In genomic region chr7:98617051-98617959, GRCh38 we compare ENCODE assay signal across 1 cellular context.
A peak's percentile ranks its signal among the peaks of the same experiment; 100 is the strongest.
TF ChIP-seq lines count a peak whose summit lies in the region.

TSS of gene NPTX2 (plus strand) at chr7:98617285. CDS start at chr7:98617462, 177 bp downstream.

TF ChIP-seq in HEK293, 187 proteins besides CTCF, POLR2A, EP300 and RAD21 (continued from another document and continues in another):
- no peak for TF ChIP-seq ZNF169 (tag by site-specific recombination; IDR thresholded peaks at IDR 0.05)
- TF ChIP-seq ZNF37A (tag by site-specific recombination; IDR thresholded peaks at IDR 0.05) = no peak
- peak; percentile 41 for TF ChIP-seq SP3 (tag by site-specific recombination; IDR thresholded peaks at IDR 0.05)
- TF ChIP-seq SALL2 (tag by site-specific recombination; IDR thresholded peaks at IDR 0.05; ENCODE audit: borderline replicate concordance) = no peak
- no peak for TF ChIP-seq ZNF155 (tag by site-specific recombination; IDR thresholded peaks at IDR 0.05)
- no peak for TF ChIP-seq ZNF658 (tag by site-specific recombination; IDR thresholded peaks at IDR 0.05)
- TF ChIP-seq KLF17 (tag by site-specific recombination; IDR thresholded peaks at IDR 0.05) = no peak
- TF ChIP-seq ZBTB17 (tag by site-specific recombination; IDR thresholded peaks at IDR 0.05) = peak; percentile 67; the same call in 1 of the 2 replicates
- no peak for TF ChIP-seq ZSCAN18 (tag by site-specific recombination; IDR thresholded peaks at IDR 0.05)
- TF ChIP-seq ZNF398 (tag by site-specific recombination; IDR thresholded peaks at IDR 0.05) = no peak
- no peak; the same call in 1 of the 2 replicates for TF ChIP-seq ZNF449 (tag by site-specific recombination; IDR thresholded peaks at IDR 0.05)
- TF ChIP-seq YY2 (tag by site-specific recombination; IDR thresholded peaks at IDR 0.05) = no peak
- no peak for TF ChIP-seq ZNF26 (tag by site-specific recombination; IDR thresholded peaks at IDR 0.05)
- no peak for TF ChIP-seq ZFP69B (tag by site-specific recombination; IDR thresholded peaks at IDR 0.05)
- no peak for TF ChIP-seq SCRT2 (tag by site-specific recombination; IDR thresholded peaks at IDR 0.05)
- no peak for TF ChIP-seq ZNF624 (tag by site-specific recombination; IDR thresholded peaks at IDR 0.05)
- no peak for TF ChIP-seq ZNF239 (tag by site-specific recombination; IDR thresholded peaks at IDR 0.05)
- no peak for TF ChIP-seq ZNF248 (tag by site-specific recombination; IDR thresholded peaks at IDR 0.05)
- no peak for TF ChIP-seq ZNF24 (tag by site-specific recombination; IDR thresholded peaks at IDR 0.05)
- TF ChIP-seq GLIS1 (tag by site-specific recombination; IDR thresholded peaks at IDR 0.05) = peak; percentile 71; the same call in 1 of the 2 replicates
- TF ChIP-seq ZNF473 (tag by site-specific recombination; IDR thresholded peaks at IDR 0.05) = no peak
- TF ChIP-seq ZNF133 (tag by site-specific recombination; IDR thresholded peaks at IDR 0.05) = no peak
- TF ChIP-seq KLF1 (tag by site-specific recombination; IDR thresholded peaks at IDR 0.05) = peak; percentile 36; the same call in 1 of the 2 replicates
- no peak for TF ChIP-seq ZBTB20 (tag by site-specific recombination; IDR thresholded peaks at IDR 0.05)
- TF ChIP-seq ZNF677 (tag by site-specific recombination; IDR thresholded peaks at IDR 0.05) = no peak
- no peak for TF ChIP-seq ZNF791 (tag by site-specific recombination; IDR thresholded peaks at IDR 0.05)
- TF ChIP-seq FEZF1 (tag by site-specific recombination; IDR thresholded peaks at IDR 0.05) = no peak
- TF ChIP-seq SP2 (tag by site-specific recombination; IDR thresholded peaks at IDR 0.05) = peak; percentile 50; the same call in 1 of the 2 replicates
- no peak for TF ChIP-seq PRDM6 (tag by site-specific recombination; IDR thresholded peaks at IDR 0.05)
- TF ChIP-seq ZNF830 (tag by site-specific recombination; IDR thresholded peaks at IDR 0.05; ENCODE audit: low read depth) = no peak
- no peak for TF ChIP-seq ZNF645 (tag by site-specific recombination; IDR thresholded peaks at IDR 0.05)
- no peak for TF ChIP-seq ZNF302 (tag by site-specific recombination; IDR thresholded peaks at IDR 0.05; ENCODE audit: low read depth)
- no peak for TF ChIP-seq ZNF707 (tag by site-specific recombination; IDR thresholded peaks at IDR 0.05)
- no peak for TF ChIP-seq ZNF416 (tag by site-specific recombination; IDR thresholded peaks at IDR 0.05)
- TF ChIP-seq ZNF571 (tag by site-specific recombination; IDR thresholded peaks at IDR 0.05) = no peak
- TF ChIP-seq BCL11A (tag by site-specific recombination; IDR thresholded peaks at IDR 0.05; ENCODE audit: low read depth) = no peak
- TF ChIP-seq ZNF518A (tag by site-specific recombination; conservative IDR thresholded peaks at IDR 0.05; ENCODE audit: low read depth) = no peak
- TF ChIP-seq KLF8 (tag by site-specific recombination; IDR thresholded peaks at IDR 0.05) = no peak
- TF ChIP-seq GLIS2 (tag by site-specific recombination; IDR thresholded peaks at IDR 0.05) = peak; percentile 67; the same call in 1 of the 2 replicates
- 0 out of 2 replicates have a peak, but pooled peaks have one; percentile 18 for TF ChIP-seq KLF16 (tag by site-specific recombination; IDR thresholded peaks at IDR 0.05)
- TF ChIP-seq ZNF202 (tag by site-specific recombination; IDR thresholded peaks at IDR 0.05; ENCODE audit: borderline replicate concordance) = no peak
- no peak for TF ChIP-seq ZSCAN16 (tag by site-specific recombination; IDR thresholded peaks at IDR 0.05)
- 0 out of 2 replicates have a peak, but pooled peaks have one; percentile 78 for TF ChIP-seq ZNF174 (tag by site-specific recombination; IDR thresholded peaks at IDR 0.05)
- TF ChIP-seq ZNF585B (tag by site-specific recombination; IDR thresholded peaks at IDR 0.05) = no peak
- TF ChIP-seq ZNF350 (tag by site-specific recombination; IDR thresholded peaks at IDR 0.05) = no peak
- no peak for TF ChIP-seq ZNF626 (tag by site-specific recombination; IDR thresholded peaks at IDR 0.05)
- TF ChIP-seq ZNF114 (tag by site-specific recombination; IDR thresholded peaks at IDR 0.05) = no peak
- no peak for TF ChIP-seq ZNF223 (tag by site-specific recombination; IDR thresholded peaks at IDR 0.05)
- TF ChIP-seq ZNF423 (tag by site-specific recombination; IDR thresholded peaks at IDR 0.05) = no peak
- no peak for TF ChIP-seq ZNF560 (tag by site-specific recombination; IDR thresholded peaks at IDR 0.05; ENCODE audit: borderline replicate concordance)
- TF ChIP-seq ZNF660 (tag by site-specific recombination; IDR thresholded peaks at IDR 0.05) = peak; percentile 67; the same call in 1 of the 2 replicates
- peak; percentile 60 for TF ChIP-seq KLF9 (tag by site-specific recombination; IDR thresholded peaks at IDR 0.05; ENCODE audit: low read depth)
- no peak for TF ChIP-seq ZBTB48 (tag by site-specific recombination; IDR thresholded peaks at IDR 0.05)
- no peak for TF ChIP-seq ZNF426 (tag by site-specific recombination; IDR thresholded peaks at IDR 0.05)
- TF ChIP-seq ZNF18 (tag by site-specific recombination; IDR thresholded peaks at IDR 0.05) = no peak
- no peak for TF ChIP-seq ZSCAN23 (tag by site-specific recombination; IDR thresholded peaks at IDR 0.05)
- TF ChIP-seq ZNF335 (tag by site-specific recombination; conservative IDR thresholded peaks at IDR 0.05) = no peak
- TF ChIP-seq ZNF121 (tag by site-specific recombination; IDR thresholded peaks at IDR 0.05) = no peak
